24 cellular contexts compared by ENCODE assay signal in the genomic region with DNA sequence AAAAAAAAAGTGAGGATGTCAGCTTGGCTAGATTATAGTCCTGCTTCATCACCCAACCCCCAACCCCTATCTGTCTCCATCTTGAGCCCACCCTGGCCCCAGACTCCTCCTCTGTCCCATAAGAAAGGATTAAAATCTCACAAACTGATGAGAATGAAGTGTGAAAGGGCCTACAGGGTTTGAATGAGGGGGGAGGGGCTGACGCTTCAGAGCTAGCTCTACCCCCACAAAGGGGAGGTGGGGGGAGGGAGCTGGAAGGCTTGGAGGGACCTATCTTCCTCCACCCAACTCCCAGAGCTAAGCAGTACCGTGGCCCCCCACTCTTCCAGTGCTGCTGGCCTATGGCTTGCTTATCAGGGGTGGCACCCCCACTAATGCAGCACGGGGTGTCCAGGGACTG. TPM values are rescaled to one million over a fixed set of nuclear protein-coding genes. Genes with fewer than 3 reads are reported as not detected.
"Had no signal": no experiment of that assay in that cellular context is flagged by ENCODE, and none has a peak within 500 bp of the region (broad histone marks: within the 10 kb centered on the region; RNA-seq: fewer than 3 reads in every experiment).

No MANE protein-coding gene starts in this region.

- H3K4me3 ChIP-seq: gastroesophageal sphincter, left lung, lung, ovary, prostate gland, spleen had no signal

- H3K9me3 ChIP-seq: gastroesophageal sphincter, left lung, neutrophil, ovary, prostate gland, spleen, thyroid gland had no signal

- ATAC-seq: gastroesophageal sphincter; natural killer cell; stimulated activated naive CD8-positive, alpha-beta T cell treated with anti-CD3 and anti-CD28 coated beads, Interleukin-15, Interleukin-2, amounts not matched to agents 100 U/mL and 50 U/mL, for 24 hours had no signal

- H3K36me3 ChIP-seq: gastroesophageal sphincter, left lung, neutrophil, ovary, prostate gland, spleen, thyroid gland had no signal

- DNase-seq: activated CD4-positive, alpha-beta memory T cell treated with anti-CD3 and anti-CD28 coated beads for 36 hours; activated CD4-positive, alpha-beta T cell treated with anti-CD3 and anti-CD28 coated beads for 48 hours; activated effector memory CD4-positive, alpha-beta T cell treated with Interleukin-2 at 50 U/mL for 16 hours; activated naive CD4-positive, alpha-beta T cell treated with anti-CD3 and anti-CD28 coated beads for 36 hours; activated T-cell treated with anti-CD3 and anti-CD28 coated beads, Interleukin-2, amount 50 U/mL, for 48 hours; cerebellar nuclear complex; cortex of kidney; left lung; natural killer cell; ovary; spleen; stimulated activated CD4-positive, alpha-beta T cell treated with anti-CD3 and anti-CD28 coated beads, Interleukin-4, amount 100 ng/mL, for 24 hours; stimulated activated naive CD8-positive, alpha-beta T cell treated with anti-CD3 and anti-CD28 coated beads, Interleukin-15, Interleukin-2, amounts not matched to agents 100 U/mL and 50 U/mL, for 24 hours; T-helper 9 cell had no signal

- H3K27ac ChIP-seq: epithelial cell of prostate, gastroesophageal sphincter, left lung, neutrophil, ovary, prostate gland, spleen, thyroid gland had no signal

- H3K27me3 ChIP-seq: ovary, thyroid gland had no signal

- H3K4me1 Mint-ChIP-seq: natural killer cell had no signal

- H3K4me1 ChIP-seq: left lung, prostate gland had no signal

- H3K4me3 Mint-ChIP-seq: activated CD4-positive, alpha-beta memory T cell treated with anti-CD3 and anti-CD28 coated beads for 36 hours; activated naive CD4-positive, alpha-beta T cell treated with anti-CD3 and anti-CD28 coated beads for 36 hours; natural killer cell had no signal

- H3K27ac Mint-ChIP-seq: activated CD4-positive, alpha-beta memory T cell treated with anti-CD3 and anti-CD28 coated beads for 36 hours; activated naive CD4-positive, alpha-beta T cell treated with anti-CD3 and anti-CD28 coated beads for 36 hours; natural killer cell had no signal

- H3K36me3 Mint-ChIP-seq: activated CD4-positive, alpha-beta memory T cell treated with anti-CD3 and anti-CD28 coated beads for 36 hours; mesothelial cell of epicardium; natural killer cell had no signal

- H3K9me3 Mint-ChIP-seq: activated CD4-positive, alpha-beta memory T cell treated with anti-CD3 and anti-CD28 coated beads for 36 hours; activated naive CD4-positive, alpha-beta T cell treated with anti-CD3 and anti-CD28 coated beads for 36 hours; mesothelial cell of epicardium; natural killer cell had no signal

RNA-seq across cellular contexts. Expression of gene HAND1, which starts 43.7 kb away (rescaled TPM):
- total RNA-seq: activated CD4-positive, alpha-beta memory T cell treated with anti-CD3 and anti-CD28 coated beads for 36 hours; activated naive CD4-positive, alpha-beta T cell treated with anti-CD3 and anti-CD28 coated beads for 36 hours; bronchial epithelial cell; gastroesophageal sphincter; left lung; natural killer cell; ovary; prostate gland; spleen; subcutaneous adipose tissue; T-helper 1 cell treated with Interleukin-12 subunit alpha and Interleukin-12 subunit beta and Interleukin-4 antibody, amounts not matched to agents 30 ng/mL and 1 ng/mL, for 36 hours; thyroid gland had no signal
- polyA plus RNA-seq: ovary, spleen had no signal
